ENCODE assay signal across 17 cellular contexts in genomic region chr20:49447364-49447763, GRCh38. TPM values are rescaled to one million over a fixed set of nuclear protein-coding genes. Genes with fewer than 3 reads are reported as not detected.
DNase-seq lines count a peak whose midpoint lies in the region; ATAC-seq and TF ChIP-seq lines count a peak whose summit lies in the region.
"Had no signal": no experiment of that assay in that cellular context is flagged by ENCODE, and none has a peak within 500 bp of the region (broad histone marks: within the 10 kb centered on the region; RNA-seq: fewer than 3 reads in every experiment).

No MANE protein-coding gene starts in this region.

- POLR2A ChIA-PET in T-cell (lab: Charles Lee) = no interaction called here

- H3K27me3 ChIP-seq in layer of hippocampus (ENCODE audit: control insufficient read depth, insufficient read depth, low read length) (no peaks in the 10 kb centered on the region), sigmoid colon (no peaks in the 10 kb centered on the region), vagina (no peaks in the 10 kb centered on the region), MG63 (no peaks in the 10 kb centered on the region)
- H3K27me3 ChIP-seq: BLaER1 had no signal

- TF ChIP-seq EP300 in sigmoid colon (IDR thresholded peaks at IDR 0.05) = no peak

- WGBS in sigmoid colon, 2 donors = 63 to 83% methylated on average over 6 of the region's 6 CpGs

- no peak overlapping the region for H3K27ac Mint-ChIP-seq in activated CD4-positive, alpha-beta T cell treated with anti-CD3 and anti-CD28 coated beads, Interleukin-2, amount 10 ng/mL, durations not matched to agents 24 days and 14 days
- H3K27ac Mint-ChIP-seq in T-cell = no peak overlapping the region

- H3K4me1 ChIP-seq in sigmoid colon (peaks cover 0 to 85% (median 71%) of the 10 kb centered on the region in 4 donors), vagina (peaks cover 27% of the 10 kb centered on the region)
- H3K4me1 ChIP-seq: BLaER1 had no signal

- no peaks in the 10 kb centered on the region for H3K36me3 Mint-ChIP-seq in activated CD4-positive, alpha-beta T cell treated with anti-CD3 and anti-CD28 coated beads, Interleukin-2, amount 10 ng/mL, durations not matched to agents 24 days and 14 days (ENCODE audit: low read depth)
- no peaks in the 10 kb centered on the region for H3K36me3 Mint-ChIP-seq in T-cell

- no peaks in the 10 kb centered on the region for H3K36me3 ChIP-seq in sigmoid colon
- no peaks in the 10 kb centered on the region for H3K36me3 ChIP-seq in vagina
- H3K36me3 ChIP-seq in MG63 = peaks cover 59% of the 10 kb centered on the region
- H3K36me3 ChIP-seq: BLaER1, neutrophil had no signal

- DNase-seq in Right ventricle myocardium superior (no peak), cardiac septum (ENCODE audit: low spot score) (no peak), sigmoid colon (peak; percentile 65), vagina (ENCODE audit: extremely low spot score in 2 of 2) (no peak), MG63 (no peak), T-cell (no peak)
- no peak for DNase-seq in activated CD4-positive, alpha-beta T cell treated with anti-CD3 and anti-CD28 coated beads, Interleukin-2, amount 10 ng/mL, durations not matched to agents 24 days and 14 days
- DNase-seq: activated CD4-positive, CD25-positive, alpha-beta regulatory T cell treated with anti-CD3 and anti-CD28 coated beads, Interleukin-2, amount 50 U/mL, for 72 hours; activated effector memory CD4-positive, alpha-beta T cell treated with Interleukin-2 at 50 U/mL for 16 hours; NCI-H1417; NCI-H526; T1000 had no signal

- no peak overlapping the region for H3K4me3 ChIP-seq in sigmoid colon
- H3K4me3 ChIP-seq in vagina = no peak overlapping the region
- no peak overlapping the region for H3K4me3 ChIP-seq in MG63
- H3K4me3 ChIP-seq: BLaER1 had no signal

- intact Hi-C loops in Right ventricle myocardium superior (cut with DNase I) (no loop called here), cardiac septum (cut with DNase I) (no loop called here), sigmoid colon (cut with DNase I) (loop anchor here (2.0 kb wide), 3 partner anchors 33 to 53 kb away; partner anchors contain the start of gene KCNB1), vagina (cut with DNase I) (no loop called here)
- intact Hi-C loops in activated CD4-positive, alpha-beta T cell treated with anti-CD3 and anti-CD28 coated beads, Interleukin-2, amount 10 ng/mL, durations not matched to agents 24 days and 14 days (cut with micrococcal nuclease) = no loop called here

- H3K27me3 Mint-ChIP-seq in activated CD4-positive, alpha-beta T cell treated with anti-CD3 and anti-CD28 coated beads, Interleukin-2, amount 10 ng/mL, durations not matched to agents 24 days and 14 days = peaks cover 18% of the 10 kb centered on the region
- peaks cover 46 to 49% of the 10 kb centered on the region in 2 donors for H3K27me3 Mint-ChIP-seq in T-cell

- H3K27ac ChIP-seq in layer of hippocampus (ENCODE audit: low read depth, low read length) (peak overlapping the region; percentile 54), sigmoid colon (peak overlapping the region; percentile 83 to 92 (median 86)), vagina (peak overlapping the region; percentile 72)
- H3K27ac ChIP-seq: BLaER1, neutrophil had no signal

- H3K4me1 Mint-ChIP-seq in activated CD4-positive, alpha-beta T cell treated with anti-CD3 and anti-CD28 coated beads, Interleukin-2, amount 10 ng/mL, durations not matched to agents 24 days and 14 days = no peaks in the 10 kb centered on the region
- no peaks in the 10 kb centered on the region for H3K4me1 Mint-ChIP-seq in T-cell

- TF ChIP-seq POLR2A in sigmoid colon (IDR thresholded peaks at IDR 0.05) (no peak), vagina (IDR thresholded peaks at IDR 0.05) (no peak)

- H3K9me3 Mint-ChIP-seq in activated CD4-positive, alpha-beta T cell treated with anti-CD3 and anti-CD28 coated beads, Interleukin-2, amount 10 ng/mL, durations not matched to agents 24 days and 14 days = no peaks in the 10 kb centered on the region
- no peaks in the 10 kb centered on the region for H3K9me3 Mint-ChIP-seq in T-cell

- CTCF ChIA-PET in T-cell (lab: Charles Lee) = no interaction called here

- ATAC-seq in Right ventricle myocardium superior (ENCODE audit: poor library complexity) (peak; percentile 8), T-cell (replicated peaks in 1 of 4) (no peak)
- ATAC-seq: HCT116 had no signal

- H3K4me3 Mint-ChIP-seq in activated CD4-positive, alpha-beta T cell treated with anti-CD3 and anti-CD28 coated beads, Interleukin-2, amount 10 ng/mL, durations not matched to agents 24 days and 14 days = no peak overlapping the region
- H3K4me3 Mint-ChIP-seq in T-cell = no peak overlapping the region

- H3K9me3 ChIP-seq in sigmoid colon (no peaks in the 10 kb centered on the region), vagina (no peaks in the 10 kb centered on the region), MG63 (no peaks in the 10 kb centered on the region)
- H3K9me3 ChIP-seq: BLaER1, neutrophil had no signal

- no peak for TF ChIP-seq CTCF in sigmoid colon (IDR thresholded peaks at IDR 0.05)
- TF ChIP-seq CTCF in vagina (IDR thresholded peaks at IDR 0.05) = no peak

RNA-seq across cellular contexts. Expression of gene KCNB1, which starts 35.1 kb away (rescaled TPM):
- total RNA-seq in Right ventricle myocardium superior (1.1 TPM), cardiac septum (0.38 TPM), sigmoid colon (10 to 100 TPM; 11.8 to 20.6 (median 18.8) TPM), vagina (2.0 TPM), T-cell (under 1 TPM in 4 of 5 donors, not detected in 1; 0.03 to 0.13 (median 0.12) TPM)
- polyA plus RNA-seq in sigmoid colon = 1 to 10 TPM in 1 of 3 donors, under 1 TPM in 1, not detected in 1; under 0.01 to 2.5 TPM
- total RNA-seq in activated CD4-positive, alpha-beta T cell treated with anti-CD3 and anti-CD28 coated beads, Interleukin-2, amount 10 ng/mL, durations not matched to agents 24 days and 14 days = 0.07 TPM in 2 replicates
- total RNA-seq in MG63 (2014; rRNA removed; shearing (Covaris generic); ENCODE audit: low replicate concordance) = 6.5 and 7.0 TPM in 2 replicates
- total RNA-seq: kidney epithelial cell had no signal
